ENCODE assay signal across 21 cellular contexts in genomic region chr3:98846101-98846500, GRCh38. TPM values are rescaled to one million over a fixed set of nuclear protein-coding genes. Genes with fewer than 3 reads are reported as not detected.
DNase-seq lines count a peak whose midpoint lies in the region; TF ChIP-seq lines count a peak whose summit lies in the region.
"Had no signal": no experiment of that assay in that cellular context is flagged by ENCODE, and none has a peak within 500 bp of the region (broad histone marks: within the 10 kb centered on the region; RNA-seq: fewer than 3 reads in every experiment).

No MANE protein-coding gene starts in this region.

- peak overlapping the region; percentile 13 for H3K4me2 ChIP-seq in fibroblast of lung (ENCODE audit: extremely low read depth, insufficient read depth, low read length)

- H3K9ac ChIP-seq in fibroblast of lung (ENCODE audit: insufficient read depth, low read length) = no peak overlapping the region

- no TSS peak for BruUV-seq in MCF 10A (replicated peaks; lab: Mats Ljungman, UMichigan)

- H3K27me3 Mint-ChIP-seq in MCF 10A (ENCODE audit: insufficient read depth, unreplicated experiment) (no peaks in the 10 kb centered on the region), osteocyte (ENCODE audit: unreplicated experiment) (no peaks in the 10 kb centered on the region), type B pancreatic cell (no peaks in the 10 kb centered on the region)
- H3K27me3 Mint-ChIP-seq: activated naive CD8-positive, alpha-beta T cell treated with anti-CD3 and anti-CD28 coated beads for 36 hours; brain; CD4-positive, CD25-positive, alpha-beta regulatory T cell; T-cell had no signal

- H3K9me3 Mint-ChIP-seq in MCF 10A (ENCODE audit: unreplicated experiment) = no peaks in the 10 kb centered on the region
- H3K9me3 Mint-ChIP-seq in osteocyte (ENCODE audit: unreplicated experiment) = peaks cover 6% of the 10 kb centered on the region
- no peaks in the 10 kb centered on the region for H3K9me3 Mint-ChIP-seq in type B pancreatic cell
- H3K9me3 Mint-ChIP-seq: activated naive CD8-positive, alpha-beta T cell treated with anti-CD3 and anti-CD28 coated beads for 36 hours; activated T-helper 2 cell treated with anti-CD3 and anti-CD28 coated beads, Interferon-gamma antibody, Interleukin-2, Interleukin-4, amounts not matched to agents 10 μg/mL and 5 μg/mL and 100 μg/mL, durations not matched to agents 14 hours and 24 hours and 36 hours had no signal

- H3K9me3 ChIP-seq in breast epithelium (no peaks in the 10 kb centered on the region), fibroblast of lung (ENCODE audit: control insufficient read depth, insufficient read depth, low read depth, low read length) (no peaks in the 10 kb centered on the region)
- H3K9me3 ChIP-seq: MG63, upper lobe of right lung had no signal

- no peak for TF ChIP-seq POLR2A in breast epithelium (IDR thresholded peaks at IDR 0.05)

- no peak for DNase-seq in MCF 10A (ENCODE audit: unreplicated experiment)
- DNase-seq in breast epithelium (ENCODE audit: low spot score in 2 of 2) = no peak
- peak; percentile 32 for DNase-seq in RPMI7951 (ENCODE audit: low read depth)
- DNase-seq in fibroblast of lung (ENCODE audit: low read depth in 2 of 2) = peak; percentile 31 to 67
- no peak for DNase-seq in osteocyte (ENCODE audit: extremely low spot score, unreplicated experiment)
- no peak for DNase-seq in substantia nigra (lab: John Stamatoyannopoulos, UW)
- no peak for DNase-seq in NCI-H1417 (lab: John Stamatoyannopoulos, UW)
- no peak for DNase-seq in type B pancreatic cell (ENCODE audit: extremely low spot score, unreplicated experiment)
- DNase-seq: activated CD4-positive, alpha-beta T cell treated with anti-CD3 and anti-CD28 coated beads for 1 hour; activated naive CD8-positive, alpha-beta T cell treated with anti-CD3 and anti-CD28 coated beads for 36 hours; CD4-positive, CD25-positive, alpha-beta regulatory T cell; MG63; NCI-H146; NCI-H526; retina; stimulated activated CD4-positive, alpha-beta T cell treated with anti-CD3 and anti-CD28 coated beads, Interleukin-12 subunit alpha, Interleukin-12 subunit beta, amount 100 ng/mL, for 4 hours; stomach; T-cell; upper lobe of right lung had no signal

- TF ChIP-seq CTCF in MCF 10A (IDR thresholded peaks at IDR 0.05; ENCODE audit: unreplicated experiment) (no peak), breast epithelium (IDR thresholded peaks at IDR 0.05) (no peak), fibroblast of lung (conservative IDR thresholded peaks at IDR 0.05 in 1 of 2, IDR thresholded peaks at IDR 0.05 in 1 of 2; ENCODE audit: low read depth in 1 of 2, low read length in 2 of 2) (no peak), osteocyte (IDR thresholded peaks at IDR 0.05) (no peak), type B pancreatic cell (conservative IDR thresholded peaks at IDR 0.05) (no peak)

- peaks cover 65% of the 10 kb centered on the region for H3K79me2 ChIP-seq in fibroblast of lung (ENCODE audit: control insufficient read depth, insufficient read depth, low read length)

- no peak overlapping the region for H3K4me3 Mint-ChIP-seq in MCF 10A (ENCODE audit: unreplicated experiment)
- no peak overlapping the region for H3K4me3 Mint-ChIP-seq in osteocyte (ENCODE audit: unreplicated experiment)
- H3K4me3 Mint-ChIP-seq in type B pancreatic cell = no peak overlapping the region
- H3K4me3 Mint-ChIP-seq: activated naive CD8-positive, alpha-beta T cell treated with anti-CD3 and anti-CD28 coated beads for 36 hours; brain; CD4-positive, CD25-positive, alpha-beta regulatory T cell; T-cell had no signal

- H3K27ac ChIP-seq in breast epithelium (no peak overlapping the region), fibroblast of lung (ENCODE audit: insufficient read depth, low read length) (no peak overlapping the region), substantia nigra (ENCODE audit: low read depth, low read length, poor library complexity, severe bottlenecking) (no peak overlapping the region)
- H3K27ac ChIP-seq: stomach, upper lobe of right lung had no signal

- H3K4me1 ChIP-seq in breast epithelium = no peaks in the 10 kb centered on the region
- H3K4me1 ChIP-seq in fibroblast of lung (ENCODE audit: control insufficient read depth, extremely low read depth, insufficient read depth, low read length) = peaks cover 7% of the 10 kb centered on the region
- H3K4me1 ChIP-seq: stomach had no signal

- intact Hi-C loops in MCF 10A (cut with micrococcal nuclease) = no loop called here
- intact Hi-C loops in breast epithelium (cut with DNase I; ENCODE audit: low total_unique reads) = no loop called here

- H3K36me3 Mint-ChIP-seq in MCF 10A (ENCODE audit: insufficient read depth, unreplicated experiment) (peaks cover 24% of the 10 kb centered on the region), osteocyte (ENCODE audit: unreplicated experiment) (peaks cover 23% of the 10 kb centered on the region), type B pancreatic cell (peaks cover 17% of the 10 kb centered on the region)
- H3K36me3 Mint-ChIP-seq: CD4-positive, CD25-positive, alpha-beta regulatory T cell had no signal

- no peak overlapping the region for H3K4me3 ChIP-seq in breast epithelium
- no peak overlapping the region for H3K4me3 ChIP-seq in fibroblast of lung (replicated peaks in 1 of 4; ENCODE audit: control extremely low read depth in 1 of 4, insufficient read depth in 1 of 4, low read depth in 3 of 4, low read length in 4 of 4)
- H3K4me3 ChIP-seq: MG63, stomach, upper lobe of right lung had no signal

- peak overlapping the region; percentile 2 for H3K27ac Mint-ChIP-seq in MCF 10A (ENCODE audit: low read depth, unreplicated experiment)
- H3K27ac Mint-ChIP-seq in osteocyte (ENCODE audit: unreplicated experiment) = no peak overlapping the region
- H3K27ac Mint-ChIP-seq in type B pancreatic cell = no peak overlapping the region
- H3K27ac Mint-ChIP-seq: activated naive CD8-positive, alpha-beta T cell treated with anti-CD3 and anti-CD28 coated beads for 36 hours; activated T-helper 2 cell treated with anti-CD3 and anti-CD28 coated beads, Interferon-gamma antibody, Interleukin-2, Interleukin-4, amounts not matched to agents 10 μg/mL and 5 μg/mL and 100 μg/mL, durations not matched to agents 14 hours and 24 hours and 36 hours; brain; T-cell had no signal

- POLR2A ChIA-PET in MCF 10A (lab: Yijun Ruan, JAX) = interaction anchor here (1.1 to 1.7 kb wide), 2 partner anchors 19 to 140 kb away, joined by 3 read pairs; no protein-coding TSS in a partner anchor

- no peak overlapping the region for H2AFZ ChIP-seq in fibroblast of lung (ENCODE audit: low read length)

- CTCF ChIA-PET in MCF 10A (lab: Yijun Ruan, JAX) = interaction anchor here (1.0 to 1.7 kb wide), 2 partner anchors 28 to 149 kb away, joined by 3 to 8 read pairs; no protein-coding TSS in a partner anchor

- H3K27me3 ChIP-seq in breast epithelium (no peaks in the 10 kb centered on the region), fibroblast of lung (ENCODE audit: control insufficient read depth, insufficient read depth, low read length) (no peaks in the 10 kb centered on the region)
- H3K27me3 ChIP-seq: MG63, stomach, upper lobe of right lung had no signal

- H3K36me3 ChIP-seq in breast epithelium = no peaks in the 10 kb centered on the region
- peaks cover 4% of the 10 kb centered on the region for H3K36me3 ChIP-seq in fibroblast of lung (ENCODE audit: control insufficient read depth, insufficient read depth, low read length)
- H3K36me3 ChIP-seq: upper lobe of right lung had no signal

- H3K4me1 Mint-ChIP-seq in MCF 10A (ENCODE audit: insufficient read depth, unreplicated experiment) (peaks cover 6% of the 10 kb centered on the region), osteocyte (ENCODE audit: unreplicated experiment) (peaks cover 39% of the 10 kb centered on the region), type B pancreatic cell (ENCODE audit: unreplicated experiment) (no peaks in the 10 kb centered on the region)
- H3K4me1 Mint-ChIP-seq: brain; CD4-positive, CD25-positive, alpha-beta regulatory T cell; T-cell had no signal

- no peaks in the 10 kb centered on the region for H4K20me1 ChIP-seq in fibroblast of lung (ENCODE audit: control insufficient read depth, extremely low read depth, insufficient read depth, low read length)

RNA-seq across cellular contexts. Expression of gene DCBLD2, which starts 55.4 kb away (rescaled TPM):
- total RNA-seq in MCF 10A (2022) (161 and 206 TPM in 2 replicates), breast epithelium (10 to 100 TPM; 27.2 to 46.7 (median 29.6) TPM), fibroblast of lung (69.9 and 98.1 TPM in 2 replicates), osteocyte (83.2 and 85.5 TPM in 2 replicates), type B pancreatic cell (ENCODE audit: low replicate concordance) (29.2 and 51.2 TPM in 2 replicates)
- total RNA-seq in RPMI7951 (2014; rRNA removed; shearing (Covaris generic)) = 245 and 306 TPM in 2 replicates
- 195 and 197 TPM in 2 replicates for polyA plus RNA-seq in fibroblast of lung
- polyA plus RNA-seq in fibroblast of lung (2012) = 69.3 and 83.6 TPM in 2 replicates
- 43.5 and 86.6 TPM in 2 replicates for polyA minus RNA-seq in fibroblast of lung (ENCODE audit: low replicate concordance)

Comparison
In these comparisons a context has a peak if more than half of its experiments do, and no peak if none do; other contexts are left out.
1. DNase-seq: peak in RPMI7951 (single experiment) and fibroblast of lung (2 of 2); none in MCF 10A (single experiment), breast epithelium (0 of 2), osteocyte (single experiment), substantia nigra (0 of 49), NCI-H1417 (0 of 3) and type B pancreatic cell (single experiment).